Comparison of ENCODE assay signal across 12 cellular contexts in the genomic region with DNA sequence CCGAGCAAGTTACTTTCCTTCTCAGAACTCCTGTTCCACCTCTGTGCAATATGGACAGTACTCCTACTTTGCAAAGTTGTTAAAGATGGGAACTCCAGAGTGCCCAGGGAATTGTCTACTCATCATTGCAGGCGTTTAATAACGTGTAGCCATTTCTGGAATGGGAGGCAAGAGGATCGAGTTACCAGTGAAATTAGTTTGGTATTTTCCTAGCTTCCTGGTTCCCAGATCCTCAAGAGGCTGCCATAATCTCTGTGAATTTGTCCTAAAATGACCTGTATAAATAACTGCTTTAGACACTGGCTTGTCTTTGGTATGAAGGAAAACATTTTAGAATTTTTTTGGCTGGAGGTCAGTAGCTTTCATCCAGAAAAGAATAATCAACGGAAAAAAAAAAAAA. TPM values are rescaled to one million over a fixed set of nuclear protein-coding genes. Genes with fewer than 3 reads are reported as not detected.
DNase-seq lines count a peak whose midpoint lies in the region; ATAC-seq, FAIRE-seq and TF ChIP-seq lines count a peak whose summit lies in the region.
"Had no signal": no experiment of that assay in that cellular context is flagged by ENCODE, and none has a peak within 500 bp of the region (broad histone marks: within the 10 kb centered on the region; RNA-seq: fewer than 3 reads in every experiment).

No MANE protein-coding gene starts in this region.

- peak; percentile 7 for ATAC-seq in left lung
- ATAC-seq in T-helper 17 cell = no peak

- H3K4me1 Mint-ChIP-seq in T-helper 17 cell = peaks cover 8% of the 10 kb centered on the region

- no peak overlapping the region for H3K27ac Mint-ChIP-seq in T-helper 17 cell
- H3K27ac Mint-ChIP-seq: dendritic cell treated with granulocyte-macrophage colony-stimulating factor and Interleukin-4, amounts not matched to agents 40 ng/mL and 50 ng/mL, for 4 days had no signal

- no TSS peak for BruUV-seq in A673 (replicated peaks; lab: Mats Ljungman, UMichigan)

- H3K36me3 Mint-ChIP-seq in T-helper 17 cell (ENCODE audit: low read depth) = peaks cover 3% of the 10 kb centered on the region

- no peaks in the 10 kb centered on the region for H3K27me3 Mint-ChIP-seq in T-helper 17 cell
- H3K27me3 Mint-ChIP-seq: dendritic cell treated with granulocyte-macrophage colony-stimulating factor and Interleukin-4, amounts not matched to agents 40 ng/mL and 50 ng/mL, for 4 days had no signal

- FAIRE-seq in RCC 7860 (lab: Jason Lieb, UNC) = no peak

- H3K4me1 ChIP-seq in A673 (ENCODE audit: insufficient read depth, low read length, poor library complexity, severe bottlenecking) (peaks cover 20% of the 10 kb centered on the region), left lung (peaks cover 3 to 5% of the 10 kb centered on the region in 2 donors)

- no peaks in the 10 kb centered on the region for H3K9me3 ChIP-seq in A673 (ENCODE audit: low read depth, low read length, poor library complexity, severe bottlenecking)
- H3K9me3 ChIP-seq in left lung = peaks cover 0 to 7% of the 10 kb centered on the region in 2 donors
- H3K9me3 ChIP-seq in T-helper 17 cell (ENCODE audit: control insufficient read depth, low read length, poor library complexity, severe bottlenecking) = no peaks in the 10 kb centered on the region

- TF ChIP-seq CTCF in A673 (conservative IDR thresholded peaks at IDR 0.05; ENCODE audit: low read depth, low read length) (no peak), left lung (IDR thresholded peaks at IDR 0.05) (no peak)

- in situ Hi-C loops in ACHN (cut with HindIII; ENCODE audit: low pct_ligation_motif_present, low pct_unique_long_range_greater_than_20kb, low sequenced_read_pairs) = no loop called here

- H3K27ac ChIP-seq in A673 (ENCODE audit: low read depth, low read length, poor library complexity, severe bottlenecking) (peak overlapping the region; percentile 0), left lung (no peak overlapping the region)
- H3K27ac ChIP-seq: BLaER1 treated with 17β-estradiol and CSF1 and Interleukin-3, amounts not matched to agents 10 nM and 100 nM had no signal

- intact Hi-C loops in A673 (cut with micrococcal nuclease; ENCODE audit: unreplicated experiment) = loop anchor here (10.0 kb wide), 1 partner anchor 648 kb away; no protein-coding TSS in a partner anchor
- intact Hi-C loops in left lung (cut with DNase I) = loop anchor here in 1 of 2 donors (10.0 kb wide), 1 partner anchor 108 kb away; no protein-coding TSS in a partner anchor

- DNase-seq in A673 (ENCODE audit: low spot score) (peak; percentile 40), GM04504 (ENCODE audit: low read depth) (peak; percentile 16), brain pericyte (ENCODE audit: low read depth, low spot score) (peak; percentile 1), left lung (no peak), ACHN (no peak), RCC 7860 (ENCODE audit: low spot score) (no peak), T-helper 17 cell (no peak)
- DNase-seq in central memory CD4-positive, alpha-beta T cell = no peak
- DNase-seq: activated naive CD4-positive, alpha-beta T cell; NCI-H446 had no signal

- H3K27me3 ChIP-seq in A673 (replicated peaks; ENCODE audit: insufficient read depth, low read depth, low read length, poor library complexity) (no peaks in the 10 kb centered on the region), left lung (no peaks in the 10 kb centered on the region)
- H3K27me3 ChIP-seq: BLaER1 treated with 17β-estradiol and CSF1 and Interleukin-3, amounts not matched to agents 10 nM and 100 nM had no signal

- CTCF ChIA-PET in A673 (lab: Charles Lee) = no interaction called here

- POLR2A ChIA-PET in A673 (lab: Charles Lee; ENCODE audit: low non-redundant PET) = no interaction called here

- H3K36me3 ChIP-seq in A673 (ENCODE audit: insufficient read depth, low read length, poor library complexity, severe bottlenecking) = peaks cover 10% of the 10 kb centered on the region
- H3K36me3 ChIP-seq in left lung = no peaks in the 10 kb centered on the region

- no peak overlapping the region for H3K4me3 Mint-ChIP-seq in T-helper 17 cell
- H3K4me3 Mint-ChIP-seq: dendritic cell treated with granulocyte-macrophage colony-stimulating factor and Interleukin-4, amounts not matched to agents 40 ng/mL and 50 ng/mL, for 4 days had no signal

- no peak overlapping the region for H3K4me3 ChIP-seq in A673 (ENCODE audit: low read depth, low read length, poor library complexity, severe bottlenecking)
- no peak overlapping the region for H3K4me3 ChIP-seq in left lung
- H3K4me3 ChIP-seq: BLaER1 treated with 17β-estradiol and CSF1 and Interleukin-3, amounts not matched to agents 10 nM and 100 nM had no signal

RNA-seq across cellular contexts. Expression of a gene that starts 27.7 kb away (rescaled TPM):
- total RNA-seq in A673 (2021) (79.9 and 82.6 TPM in 2 replicates), left lung (10 to 100 TPM; 17.2 to 22.3 TPM), T-helper 17 cell (10 to 100 TPM; 26.8 to 29.7 TPM)

Comparison
In these comparisons a context has a peak if more than half of its experiments do, and no peak if none do; other contexts are left out.
1. DNase-seq: peak in A673 (single experiment), GM04504 (single experiment) and brain pericyte (single experiment); none in left lung (0 of 2), ACHN (single experiment), RCC 7860 (single experiment), central memory CD4-positive, alpha-beta T cell (single experiment) and T-helper 17 cell (0 of 3).